In the genomic region with DNA sequence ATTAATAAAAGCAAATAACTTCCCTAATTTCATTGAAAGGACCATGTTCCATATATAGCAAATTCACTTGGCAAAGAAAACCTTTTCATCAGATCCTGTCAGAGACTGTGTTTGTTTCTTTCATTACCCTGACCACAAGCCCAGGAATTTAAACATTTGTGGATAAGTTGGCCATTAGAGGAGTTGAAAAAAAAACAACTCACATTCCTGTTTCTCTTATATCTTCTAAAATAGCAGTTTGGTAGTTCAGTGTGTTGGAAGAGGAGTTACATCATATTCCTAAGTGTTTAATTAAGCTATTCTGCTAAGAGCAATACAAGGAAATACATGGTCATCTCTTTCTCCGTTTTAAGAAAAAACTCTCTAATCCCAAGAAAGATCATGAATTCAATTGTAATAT, we compare ENCODE assay signal across 17 cellular contexts.
DNase-seq lines count a peak whose midpoint lies in the region; ATAC-seq and TF ChIP-seq lines count a peak whose summit lies in the region.
"Had no signal": no experiment of that assay in that cellular context is flagged by ENCODE, and none has a peak within 500 bp of the region (broad histone marks: within the 10 kb centered on the region; RNA-seq: fewer than 3 reads in every experiment).

No MANE protein-coding gene starts in this region.

- H3K36me3 Mint-ChIP-seq in mesothelial cell of epicardium = no peaks in the 10 kb centered on the region
- H3K36me3 Mint-ChIP-seq: stimulated activated memory B cell treated with anti-CD40 and anti-IgM and Interleukin-4, amounts not matched to agents 10 μg/mL and 1 μg/mL and 100 μg/mL, for 72 hours; type B pancreatic cell had no signal

- no peak for TF ChIP-seq CTCF in AG09319 (IDR thresholded peaks at IDR 0.05; ENCODE audit: low read depth, low read length)
- TF ChIP-seq CTCF in mesothelial cell of epicardium (IDR thresholded peaks at IDR 0.05; ENCODE audit: unreplicated experiment) = no peak

- DNase-seq in AG09319 (ENCODE audit: extremely low read depth, low read depth) (peak; percentile 14), M059J (ENCODE audit: low read depth) (peak; percentile 86), dedifferentiated amniotic fluid mesenchymal stem cell (ENCODE audit: extremely low spot score) (peak; percentile 75), mesothelial cell of epicardium (ENCODE audit: low spot score in 2 of 2, unreplicated experiment in 2 of 2) (no peak), NCI-H526 (lab: John Stamatoyannopoulos, UW) (no peak), NCI-H524 (lab: John Stamatoyannopoulos, UW) (no peak)
- DNase-seq: activated naive CD8-positive, alpha-beta T cell treated with anti-CD3 and anti-CD28 coated beads, Interleukin-2, amount 50 U/mL, for 24 hours; activated T-cell treated with anti-CD3 and anti-CD28 coated beads, Interleukin-2, amount 50 U/mL, for 48 hours; colonic mucosa; DMS 273 treated with DMSO at 0.1 percent for 48 hours; NCI-H1105; NCI-H2171 treated with DMSO at 0.1 percent for 48 hours; nucleus accumbens had no signal

- H3K27me3 Mint-ChIP-seq in mesothelial cell of epicardium (ENCODE audit: low read depth) = no peaks in the 10 kb centered on the region
- H3K27me3 Mint-ChIP-seq: activated naive CD8-positive, alpha-beta T cell treated with anti-CD3 and anti-CD28 coated beads, Interleukin-2, amount 50 U/mL, for 24 hours; stimulated activated memory B cell treated with anti-CD40 and anti-IgM and Interleukin-4, amounts not matched to agents 10 μg/mL and 1 μg/mL and 100 μg/mL, for 72 hours; type B pancreatic cell had no signal

- peak overlapping the region; percentile 3 for H3K27ac Mint-ChIP-seq in mesothelial cell of epicardium
- H3K27ac Mint-ChIP-seq: activated naive CD8-positive, alpha-beta T cell treated with anti-CD3 and anti-CD28 coated beads, Interleukin-2, amount 50 U/mL, for 24 hours; stimulated activated memory B cell treated with anti-CD40 and anti-IgM and Interleukin-4, amounts not matched to agents 10 μg/mL and 1 μg/mL and 100 μg/mL, for 72 hours; type B pancreatic cell had no signal

- peaks cover 18% of the 10 kb centered on the region for H3K4me1 Mint-ChIP-seq in mesothelial cell of epicardium
- H3K4me1 Mint-ChIP-seq: activated naive CD8-positive, alpha-beta T cell treated with anti-CD3 and anti-CD28 coated beads, Interleukin-2, amount 50 U/mL, for 24 hours; stimulated activated memory B cell treated with anti-CD40 and anti-IgM and Interleukin-4, amounts not matched to agents 10 μg/mL and 1 μg/mL and 100 μg/mL, for 72 hours had no signal

- no peak overlapping the region for H3K4me3 Mint-ChIP-seq in mesothelial cell of epicardium
- H3K4me3 Mint-ChIP-seq: activated naive CD8-positive, alpha-beta T cell treated with anti-CD3 and anti-CD28 coated beads, Interleukin-2, amount 50 U/mL, for 24 hours; stimulated activated memory B cell treated with anti-CD40 and anti-IgM and Interleukin-4, amounts not matched to agents 10 μg/mL and 1 μg/mL and 100 μg/mL, for 72 hours; type B pancreatic cell had no signal

- no peaks in the 10 kb centered on the region for H3K9me3 Mint-ChIP-seq in mesothelial cell of epicardium
- H3K9me3 Mint-ChIP-seq: activated naive CD8-positive, alpha-beta T cell treated with anti-CD3 and anti-CD28 coated beads, Interleukin-2, amount 50 U/mL, for 24 hours; stimulated activated memory B cell treated with anti-CD40 and anti-IgM and Interleukin-4, amounts not matched to agents 10 μg/mL and 1 μg/mL and 100 μg/mL, for 72 hours; type B pancreatic cell had no signal

- no peak for ATAC-seq in activated CD4-positive, CD25-positive, alpha-beta regulatory T cell treated with anti-CD3 and anti-CD28 coated beads, Interleukin-2, amount 50 U/mL, for 24 hours
- no peak for ATAC-seq in HG02571 (IDR thresholded peaks at IDR 0.05; ENCODE audit: unreplicated experiment)
- ATAC-seq: activated naive CD8-positive, alpha-beta T cell treated with anti-CD3 and anti-CD28 coated beads, Interleukin-2, amount 50 U/mL, for 24 hours; stimulated activated memory B cell treated with anti-CD40 and anti-IgM and Interleukin-4, amounts not matched to agents 10 μg/mL and 1 μg/mL and 100 μg/mL, for 72 hours had no signal

Comparison
In these comparisons a context has a peak if more than half of its experiments do, and no peak if none do; other contexts are left out.
1. DNase-seq: peak in AG09319 (single experiment), M059J (single experiment) and dedifferentiated amniotic fluid mesenchymal stem cell (single experiment); none in mesothelial cell of epicardium (0 of 2), NCI-H526 (0 of 2) and NCI-H524 (0 of 2).